In genomic region chr12:115504241-115504941, GRCh38 we compare ENCODE assay signal across 10 cellular contexts.
DNase-seq lines count a peak whose midpoint lies in the region; ATAC-seq and TF ChIP-seq lines count a peak whose summit lies in the region.
"Had no signal": no experiment of that assay in that cellular context is flagged by ENCODE, and none has a peak within 500 bp of the region (broad histone marks: within the 10 kb centered on the region; RNA-seq: fewer than 3 reads in every experiment).

No MANE protein-coding gene starts in this region.

- ATAC-seq in Right ventricle myocardium superior (ENCODE audit: poor library complexity) (peak; percentile 61), HG03196 (IDR thresholded peaks at IDR 0.05; ENCODE audit: unreplicated experiment) (peak; percentile 79), upper lobe of right lung (peak; percentile 18)
- ATAC-seq: left lobe of liver had no signal

- H3K9me3 Mint-ChIP-seq in endodermal cell: peaks cover 3% of the 10 kb centered on the region

- H3K27me3 ChIP-seq in right atrium auricular region (no peaks in the 10 kb centered on the region), endodermal cell (ENCODE audit: control insufficient read depth, insufficient read depth, low read length, poor library complexity, severe bottlenecking) (peaks cover 8% of the 10 kb centered on the region), upper lobe of right lung (no peaks in the 10 kb centered on the region), prostate gland (replicated peaks; ENCODE audit: insufficient read depth) (no peaks in the 10 kb centered on the region)

- H3K36me3 Mint-ChIP-seq in endodermal cell (ENCODE audit: low read depth): no peaks in the 10 kb centered on the region
- H3K36me3 Mint-ChIP-seq: IgD-negative memory B cell had no signal

- H3K9me3 ChIP-seq in right atrium auricular region: no peaks in the 10 kb centered on the region
- H3K9me3 ChIP-seq in endodermal cell (ENCODE audit: control insufficient read depth, low read length): no peaks in the 10 kb centered on the region
- H3K9me3 ChIP-seq in upper lobe of right lung: no peaks in the 10 kb centered on the region
- H3K9me3 ChIP-seq in prostate gland: no peaks in the 10 kb centered on the region

- H3K27ac ChIP-seq in right atrium auricular region (peak overlapping the region in 1 of 2 donors; percentile 58), endodermal cell (ENCODE audit: low read depth, low read length) (peak overlapping the region; percentile 26), upper lobe of right lung (no peak overlapping the region), prostate gland (no peak overlapping the region)

- DNase-seq in Right ventricle myocardium superior (no peak), right atrium auricular region (ENCODE audit: low spot score) (no peak), endodermal cell (peak; percentile 50), upper lobe of right lung (no peak), NCI-H1105 treated with DMSO at 0.1 percent for 48 hours (lab: John Stamatoyannopoulos, UW) (no peak), prostate gland (ENCODE audit: low spot score) (no peak), NCI-H69 (lab: John Stamatoyannopoulos, UW) (no peak)

- H3K4me1 Mint-ChIP-seq in endodermal cell: peaks cover 26% of the 10 kb centered on the region

- H3K4me3 Mint-ChIP-seq in endodermal cell: no peak overlapping the region

- H3K36me3 ChIP-seq in right atrium auricular region (no peaks in the 10 kb centered on the region), endodermal cell (ENCODE audit: control insufficient read depth, insufficient read depth, low read length) (no peaks in the 10 kb centered on the region), upper lobe of right lung (no peaks in the 10 kb centered on the region), prostate gland (no peaks in the 10 kb centered on the region)

- H3K4me3 ChIP-seq in right atrium auricular region (no peak overlapping the region), endodermal cell (ENCODE audit: low read length) (no peak overlapping the region), upper lobe of right lung (no peak overlapping the region), prostate gland (no peak overlapping the region)

- no peak for TF ChIP-seq POLR2A in prostate gland (IDR thresholded peaks at IDR 0.05)

- no peak overlapping the region for H3K9ac ChIP-seq in endodermal cell (ENCODE audit: extremely low read depth, low read length, poor library complexity, severe bottlenecking)

- intact Hi-C loops in Right ventricle myocardium superior (cut with DNase I) (no loop called here), upper lobe of right lung (cut with DNase I) (no loop called here), prostate gland (cut with DNase I) (no loop called here)

- H3K27me3 Mint-ChIP-seq in endodermal cell (ENCODE audit: insufficient read depth): peaks cover 46% of the 10 kb centered on the region
- H3K27me3 Mint-ChIP-seq: IgD-negative memory B cell had no signal

- H3K4me1 ChIP-seq in right atrium auricular region: peaks cover 0 to 6% of the 10 kb centered on the region in 2 donors
- peaks cover 9% of the 10 kb centered on the region for H3K4me1 ChIP-seq in endodermal cell (ENCODE audit: control insufficient read depth, insufficient read depth, low read length)
- H3K4me1 ChIP-seq in upper lobe of right lung: no peaks in the 10 kb centered on the region
- H3K4me1 ChIP-seq in prostate gland (replicated peaks): no peaks in the 10 kb centered on the region

- 83 to 85% methylated on average over 6 to 9 of the region's 9 CpGs for WGBS in endodermal cell (ENCODE audit: insufficient coverage in 1 of 2, insufficient read length in 1 of 2), 2 experiments
- WGBS in prostate gland: 70% methylated on average over 9 of the region's 9 CpGs

- TF ChIP-seq CTCF in right atrium auricular region (IDR thresholded peaks at IDR 0.05) (no peak), endodermal cell (conservative IDR thresholded peaks at IDR 0.05) (no peak), upper lobe of right lung (IDR thresholded peaks at IDR 0.05) (no peak), prostate gland (IDR thresholded peaks at IDR 0.05) (no peak)

- H3K27ac Mint-ChIP-seq in endodermal cell: no peak overlapping the region

Comparison
In these comparisons a context has a peak if more than half of its experiments do, and no peak if none do; other contexts are left out.
1. ATAC-seq: peak in every context shown above with its lines; median percentile 79 in HG03196; 61 in Right ventricle myocardium superior; 18 in upper lobe of right lung.